ENCODE assay signal across 16 cellular contexts in the genomic region with DNA sequence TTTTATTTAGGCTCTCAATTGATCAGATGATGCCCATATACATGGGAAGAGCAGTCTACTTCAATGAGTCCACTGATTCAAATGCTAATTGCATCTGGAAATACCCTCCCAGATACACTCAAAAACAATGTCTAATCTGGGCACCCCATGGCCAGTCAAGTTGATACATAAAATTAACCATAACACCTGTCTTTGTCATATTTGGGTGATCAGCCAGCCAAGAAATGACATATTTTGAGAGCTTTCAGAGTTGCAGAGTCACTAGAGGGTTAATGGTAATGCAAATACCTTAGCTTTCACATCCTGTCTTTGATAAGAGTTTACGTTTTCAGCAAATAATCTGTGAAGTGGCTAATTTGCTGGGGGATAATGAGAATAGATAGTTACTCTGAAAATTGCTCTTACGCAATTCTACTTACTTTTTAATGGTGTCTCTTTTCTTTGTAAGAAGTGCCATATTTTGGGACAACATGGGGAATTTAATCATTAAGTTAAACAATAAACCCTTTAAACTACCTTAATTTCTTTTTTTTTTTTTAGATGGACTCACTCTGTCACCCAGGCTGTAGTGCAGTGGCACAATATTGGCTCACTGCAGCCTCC. TPM values are rescaled to one million over a fixed set of nuclear protein-coding genes. Genes with fewer than 3 reads are reported as not detected.
A peak's percentile ranks its signal among the peaks of the same experiment; 100 is the strongest.
DNase-seq lines count a peak whose midpoint lies in the region; ATAC-seq and TF ChIP-seq lines count a peak whose summit lies in the region.
"Had no signal": no experiment of that assay in that cellular context is flagged by ENCODE, and none has a peak within 500 bp of the region (broad histone marks: within the 10 kb centered on the region; RNA-seq: fewer than 3 reads in every experiment).

No MANE protein-coding gene starts in this region.

- no peaks in the 10 kb centered on the region for H3K4me1 ChIP-seq in right cardiac atrium (ENCODE audit: control insufficient read depth, insufficient read depth, low read length)
- H3K4me1 ChIP-seq: tibial artery had no signal

- peaks cover 23% of the 10 kb centered on the region for H3K4me1 Mint-ChIP-seq in stimulated activated memory B cell treated with anti-CD40 and anti-IgM and Interleukin-4, amounts not matched to agents 10 μg/mL and 1 μg/mL and 100 μg/mL, for 72 hours
- H3K4me1 Mint-ChIP-seq in CD4-positive, alpha-beta T cell (ENCODE audit: low read depth) = no peaks in the 10 kb centered on the region
- H3K4me1 Mint-ChIP-seq in activated naive CD8-positive, alpha-beta T cell treated with anti-CD3 and anti-CD28 coated beads, Interleukin-2, amount 50 U/mL, for 24 hours = peaks cover 5% of the 10 kb centered on the region

- no peaks in the 10 kb centered on the region for H3K27me3 ChIP-seq in CD4-positive, alpha-beta T cell (ENCODE audit: control insufficient read depth, insufficient read depth, low read length)
- H3K27me3 ChIP-seq in right cardiac atrium (ENCODE audit: control insufficient read depth, insufficient read depth) = no peaks in the 10 kb centered on the region
- H3K27me3 ChIP-seq: SJCRH30, tibial artery had no signal

- H3K9me3 ChIP-seq in CD4-positive, alpha-beta T cell (ENCODE audit: control insufficient read depth, low read length) = no peaks in the 10 kb centered on the region
- no peaks in the 10 kb centered on the region for H3K9me3 ChIP-seq in right cardiac atrium (ENCODE audit: control insufficient read depth, low read length)

- TF ChIP-seq CTCF in CD4-positive, alpha-beta T cell (IDR thresholded peaks at IDR 0.05) = no peak

- POLR2A ChIA-PET in CD4-positive, alpha-beta T cell (lab: Charles Lee) = no interaction called here

- CTCF ChIA-PET in CD4-positive, alpha-beta T cell (lab: Charles Lee) = no interaction called here

- no peak overlapping the region for H3K27ac ChIP-seq in CD4-positive, alpha-beta T cell (ENCODE audit: low read depth, low read length)
- H3K27ac ChIP-seq in right cardiac atrium (ENCODE audit: low read length) = no peak overlapping the region
- H3K27ac ChIP-seq: 22Rv1, SJCRH30, tibial artery had no signal

- DNase-seq in NCI-H1105 treated with DMSO at 0.1 percent for 48 hours (lab: John Stamatoyannopoulos, UW) (peak; percentile 2), NCI-H1105 (lab: John Stamatoyannopoulos, UW) (no peak), right cardiac atrium (no peak)
- DNase-seq in CD4-positive, alpha-beta T cell = no peak
- no peak for DNase-seq in activated naive CD8-positive, alpha-beta T cell treated with anti-CD3 and anti-CD28 coated beads, Interleukin-2, amount 50 U/mL, for 24 hours
- DNase-seq: activated CD8-positive, alpha-beta T cell treated with anti-CD3 and anti-CD28 coated beads, Interleukin-2, amount 10 ng/mL, durations not matched to agents 7 days and 5 days; NCI-H2171 treated with DMSO at 0.1 percent for 48 hours; nucleus accumbens; SJCRH30; tibial artery had no signal

- peak overlapping the region; percentile 31 for H3K27ac Mint-ChIP-seq in stimulated activated memory B cell treated with anti-CD40 and anti-IgM and Interleukin-4, amounts not matched to agents 10 μg/mL and 1 μg/mL and 100 μg/mL, for 72 hours
- H3K27ac Mint-ChIP-seq in CD4-positive, alpha-beta T cell = no peak overlapping the region
- no peak overlapping the region for H3K27ac Mint-ChIP-seq in activated naive CD8-positive, alpha-beta T cell treated with anti-CD3 and anti-CD28 coated beads, Interleukin-2, amount 50 U/mL, for 24 hours
- H3K27ac Mint-ChIP-seq: activated CD8-positive, alpha-beta T cell treated with anti-CD3 and anti-CD28 coated beads, Interleukin-2, amount 10 ng/mL, durations not matched to agents 7 days and 5 days had no signal

- H3K36me3 Mint-ChIP-seq in stimulated activated memory B cell treated with anti-CD40 and anti-IgM and Interleukin-4, amounts not matched to agents 10 μg/mL and 1 μg/mL and 100 μg/mL, for 72 hours = peaks cover 9% of the 10 kb centered on the region
- no peaks in the 10 kb centered on the region for H3K36me3 Mint-ChIP-seq in CD4-positive, alpha-beta T cell (ENCODE audit: low read depth)
- peaks cover 2% of the 10 kb centered on the region for H3K36me3 Mint-ChIP-seq in activated naive CD8-positive, alpha-beta T cell treated with anti-CD3 and anti-CD28 coated beads, Interleukin-2, amount 50 U/mL, for 24 hours (ENCODE audit: low read depth)

- no peak overlapping the region for H3K4me3 Mint-ChIP-seq in stimulated activated memory B cell treated with anti-CD40 and anti-IgM and Interleukin-4, amounts not matched to agents 10 μg/mL and 1 μg/mL and 100 μg/mL, for 72 hours
- no peak overlapping the region for H3K4me3 Mint-ChIP-seq in CD4-positive, alpha-beta T cell
- no peak overlapping the region for H3K4me3 Mint-ChIP-seq in activated naive CD8-positive, alpha-beta T cell treated with anti-CD3 and anti-CD28 coated beads, Interleukin-2, amount 50 U/mL, for 24 hours
- H3K4me3 Mint-ChIP-seq: activated CD8-positive, alpha-beta T cell treated with anti-CD3 and anti-CD28 coated beads, Interleukin-2, amount 10 ng/mL, durations not matched to agents 7 days and 5 days had no signal

- ATAC-seq in GM21825 (IDR thresholded peaks at IDR 0.05; ENCODE audit: unreplicated experiment) (peak; percentile 98), HG03342 (IDR thresholded peaks at IDR 0.05; ENCODE audit: unreplicated experiment) (peak; percentile 98), right cardiac atrium (no peak)
- ATAC-seq in stimulated activated memory B cell treated with anti-CD40 and anti-IgM and Interleukin-4, amounts not matched to agents 10 μg/mL and 1 μg/mL and 100 μg/mL, for 72 hours = peak; percentile 93
- ATAC-seq in CD4-positive, alpha-beta T cell (ENCODE audit: poor library complexity) = no peak
- ATAC-seq in activated naive CD8-positive, alpha-beta T cell treated with anti-CD3 and anti-CD28 coated beads, Interleukin-2, amount 50 U/mL, for 24 hours = no peak
- ATAC-seq: activated CD8-positive, alpha-beta T cell treated with anti-CD3 and anti-CD28 coated beads, Interleukin-2, amount 10 ng/mL, durations not matched to agents 7 days and 5 days; esophagus mucosa had no signal

- no peaks in the 10 kb centered on the region for H3K27me3 Mint-ChIP-seq in stimulated activated memory B cell treated with anti-CD40 and anti-IgM and Interleukin-4, amounts not matched to agents 10 μg/mL and 1 μg/mL and 100 μg/mL, for 72 hours
- no peaks in the 10 kb centered on the region for H3K27me3 Mint-ChIP-seq in CD4-positive, alpha-beta T cell
- H3K27me3 Mint-ChIP-seq in activated naive CD8-positive, alpha-beta T cell treated with anti-CD3 and anti-CD28 coated beads, Interleukin-2, amount 50 U/mL, for 24 hours = peaks cover 1% of the 10 kb centered on the region

- intact Hi-C loops in CD4-positive, alpha-beta T cell (cut with DNase I, micrococcal nuclease) = no loop called here
- intact Hi-C loops in right cardiac atrium (cut with DNase I) = no loop called here

- peaks cover 9% of the 10 kb centered on the region for H3K9me3 Mint-ChIP-seq in stimulated activated memory B cell treated with anti-CD40 and anti-IgM and Interleukin-4, amounts not matched to agents 10 μg/mL and 1 μg/mL and 100 μg/mL, for 72 hours
- H3K9me3 Mint-ChIP-seq in CD4-positive, alpha-beta T cell = peaks cover 3% of the 10 kb centered on the region
- peaks cover 8% of the 10 kb centered on the region for H3K9me3 Mint-ChIP-seq in activated naive CD8-positive, alpha-beta T cell treated with anti-CD3 and anti-CD28 coated beads, Interleukin-2, amount 50 U/mL, for 24 hours

- no peak overlapping the region for H3K4me3 ChIP-seq in right cardiac atrium (ENCODE audit: low read length)
- H3K4me3 ChIP-seq: SJCRH30, tibial artery had no signal

- WGBS in right cardiac atrium = 50% methylated on average over 2 of the region's 2 CpGs

RNA-seq across cellular contexts. Expression of a gene that starts 49.1 kb away (rescaled TPM):
- total RNA-seq in CD4-positive, alpha-beta T cell = not detected
- total RNA-seq in right cardiac atrium = not detected
- polyA plus RNA-seq in right cardiac atrium = not detected
- total RNA-seq: activated CD8-positive, alpha-beta T cell treated with anti-CD3 and anti-CD28 coated beads, Interleukin-2, amount 10 ng/mL, durations not matched to agents 7 days and 5 days; esophagus mucosa had no signal
- polyA plus RNA-seq: keratinocyte had no signal

Comparison
In these comparisons a context has a peak if more than half of its experiments do, and no peak if none do; other contexts are left out.
1. ATAC-seq: peak in GM21825 (single experiment), HG03342 (single experiment) and stimulated activated memory B cell treated with anti-CD40 and anti-IgM and Interleukin-4, amounts not matched to agents 10 μg/mL and 1 μg/mL and 100 μg/mL, for 72 hours (single experiment); none in CD4-positive, alpha-beta T cell (single experiment), right cardiac atrium (0 of 2) and activated naive CD8-positive, alpha-beta T cell treated with anti-CD3 and anti-CD28 coated beads, Interleukin-2, amount 50 U/mL, for 24 hours (single experiment).